In the genomic region with DNA sequence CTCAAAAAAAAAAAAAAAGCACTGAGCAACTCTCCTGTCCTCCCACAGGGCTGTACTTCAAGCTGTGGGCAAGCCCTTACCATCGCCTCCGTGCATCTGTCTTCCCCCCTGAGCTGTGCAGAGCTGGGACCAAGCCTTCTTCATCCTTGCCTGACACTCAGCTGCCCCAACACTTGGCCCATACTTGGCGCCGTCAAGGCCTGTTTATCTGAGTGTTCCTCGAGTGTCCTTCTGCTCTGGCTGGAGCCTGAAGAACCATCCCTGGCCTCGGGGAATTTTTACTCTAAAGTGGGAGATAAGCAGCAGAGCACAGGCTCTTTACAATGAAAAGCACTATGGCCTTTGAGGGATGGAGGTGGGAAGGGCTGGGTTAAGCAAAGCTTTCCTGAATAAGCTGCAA, we compare ENCODE assay signal across 14 cellular contexts. TPM values are rescaled to one million over a fixed set of nuclear protein-coding genes. Genes with fewer than 3 reads are reported as not detected.
DNase-seq lines count a peak whose midpoint lies in the region; ATAC-seq and TF ChIP-seq lines count a peak whose summit lies in the region.
"Had no signal": no experiment of that assay in that cellular context is flagged by ENCODE, and none has a peak within 500 bp of the region (broad histone marks: within the 10 kb centered on the region; RNA-seq: fewer than 3 reads in every experiment).

No MANE protein-coding gene starts in this region.

- intact Hi-C loops in activated CD8-positive, alpha-beta T cell treated with anti-CD3 and anti-CD28 coated beads for 36 hours (cut with micrococcal nuclease), result no loop called here

- TF ChIP-seq POLR2A in upper lobe of left lung (IDR thresholded peaks at IDR 0.05), result no peak

- H3K36me3 Mint-ChIP-seq in activated naive CD4-positive, alpha-beta T cell treated with anti-CD3 and anti-CD28 coated beads, Interleukin-2, amount 50 U/mL, for 24 hours, result peaks cover 8% of the 10 kb centered on the region
- peaks cover 8% of the 10 kb centered on the region for H3K36me3 Mint-ChIP-seq in activated CD8-positive, alpha-beta T cell treated with anti-CD3 and anti-CD28 coated beads for 36 hours (ENCODE audit: low read depth)

- peaks cover 0 to 13% (median 9%) of the 10 kb centered on the region in 4 donors for H3K36me3 ChIP-seq in upper lobe of left lung
- H3K36me3 ChIP-seq: uterus had no signal

- CTCF ChIA-PET in activated CD8-positive, alpha-beta T cell treated with anti-CD3 and anti-CD28 coated beads for 36 hours (lab: Charles Lee), result no interaction called here
- CTCF ChIA-PET in RWPE1 (lab: Yijun Ruan, JAX), result interaction anchor here (0.6 kb wide), 1 partner anchor 1282 kb away, joined by 3 read pairs; no protein-coding TSS in a partner anchor

- H3K4me3 ChIP-seq in upper lobe of left lung, result no peak overlapping the region
- H3K4me3 ChIP-seq: uterus had no signal

- DNase-seq in activated naive CD4-positive, alpha-beta T cell treated with anti-CD3 and anti-CD28 coated beads, Interleukin-2, amount 50 U/mL, for 16 hours, result no peak
- no peak for DNase-seq in activated CD8-positive, alpha-beta T cell treated with anti-CD3 and anti-CD28 coated beads for 36 hours
- DNase-seq in mesenteric fat pad (ENCODE audit: low spot score) (peak; percentile 51), upper lobe of left lung (peak in 1 of 2 donors; percentile 78), NCI-H1694 treated with DMSO at 0.1 percent for 48 hours (lab: John Stamatoyannopoulos, UW) (no peak), cerebellar cortex (ENCODE audit: low spot score) (no peak), RWPE1 (ENCODE audit: low spot score) (no peak)
- DNase-seq: aorta; midbrain; NCI-H1417 treated with DMSO at 0.1 percent for 48 hours; NCI-H526 treated with DMSO at 0.1 percent for 48 hours; stimulated activated CD8-positive, alpha-beta memory T cell treated with anti-CD3 and anti-CD28 coated beads, Interleukin-4, amount 100 ng/mL, for 48 hours; uterus had no signal

- ATAC-seq in activated CD8-positive, alpha-beta T cell treated with anti-CD3 and anti-CD28 coated beads for 36 hours, result no peak
- ATAC-seq in upper lobe of left lung (ENCODE audit: low FRiP score in 2 of 2), result peak in 1 of 2 donors; percentile 47

- TF ChIP-seq EP300 in upper lobe of left lung (IDR thresholded peaks at IDR 0.05), result no peak

- peak overlapping the region; percentile 95 for H3K4me3 Mint-ChIP-seq in activated naive CD4-positive, alpha-beta T cell treated with anti-CD3 and anti-CD28 coated beads, Interleukin-2, amount 50 U/mL, for 24 hours
- peak overlapping the region; percentile 99 for H3K4me3 Mint-ChIP-seq in activated CD8-positive, alpha-beta T cell treated with anti-CD3 and anti-CD28 coated beads for 36 hours

- TF ChIP-seq CTCF in activated CD8-positive, alpha-beta T cell treated with anti-CD3 and anti-CD28 coated beads for 36 hours (IDR thresholded peaks at IDR 0.05), result no peak
- TF ChIP-seq CTCF in upper lobe of left lung (IDR thresholded peaks at IDR 0.05) (no peak), RWPE1 (conservative IDR thresholded peaks at IDR 0.05; ENCODE audit: low read depth) (no peak)

- peak overlapping the region; percentile 76 for H3K27ac Mint-ChIP-seq in activated naive CD4-positive, alpha-beta T cell treated with anti-CD3 and anti-CD28 coated beads, Interleukin-2, amount 50 U/mL, for 24 hours
- no peak overlapping the region for H3K27ac Mint-ChIP-seq in activated CD8-positive, alpha-beta T cell treated with anti-CD3 and anti-CD28 coated beads for 36 hours

- POLR2A ChIA-PET in activated CD8-positive, alpha-beta T cell treated with anti-CD3 and anti-CD28 coated beads for 36 hours (lab: Charles Lee), result interaction anchor here (0.7 to 3.2 kb wide), 8 partner anchors 9 to 70 kb away, joined by 3 to 25 read pairs (median 4); a partner anchor contains a TSS
- POLR2A ChIA-PET in RWPE1 (lab: Yijun Ruan, JAX; ENCODE audit: low non-redundant PET), result no interaction called here

- no peaks in the 10 kb centered on the region for H3K27me3 ChIP-seq in upper lobe of left lung
- H3K27me3 ChIP-seq: uterus had no signal

- H3K4me1 ChIP-seq in upper lobe of left lung, result peaks cover 26 to 48% (median 37%) of the 10 kb centered on the region in 4 donors

- H3K27ac ChIP-seq in upper lobe of left lung (peak overlapping the region in 3 of 4 donors; percentile 13 to 98 (median 19)), RWPE1 (no peak overlapping the region; the same call in 1 of the 2 replicates)

- H3K9me3 ChIP-seq in upper lobe of left lung, result no peaks in the 10 kb centered on the region
- H3K9me3 ChIP-seq: uterus had no signal

- H3K27me3 Mint-ChIP-seq in activated naive CD4-positive, alpha-beta T cell treated with anti-CD3 and anti-CD28 coated beads, Interleukin-2, amount 50 U/mL, for 24 hours, result no peaks in the 10 kb centered on the region
- no peaks in the 10 kb centered on the region for H3K27me3 Mint-ChIP-seq in activated CD8-positive, alpha-beta T cell treated with anti-CD3 and anti-CD28 coated beads for 36 hours

- no peaks in the 10 kb centered on the region for H3K9me3 Mint-ChIP-seq in activated naive CD4-positive, alpha-beta T cell treated with anti-CD3 and anti-CD28 coated beads, Interleukin-2, amount 50 U/mL, for 24 hours
- H3K9me3 Mint-ChIP-seq in activated CD8-positive, alpha-beta T cell treated with anti-CD3 and anti-CD28 coated beads for 36 hours, result no peaks in the 10 kb centered on the region

- WGBS in upper lobe of left lung, 2 donors, result 59 to 61% methylated on average over 6 of the region's 6 CpGs

- peaks cover 57% of the 10 kb centered on the region for H3K4me1 Mint-ChIP-seq in activated naive CD4-positive, alpha-beta T cell treated with anti-CD3 and anti-CD28 coated beads, Interleukin-2, amount 50 U/mL, for 24 hours
- H3K4me1 Mint-ChIP-seq in activated CD8-positive, alpha-beta T cell treated with anti-CD3 and anti-CD28 coated beads for 36 hours (ENCODE audit: low read depth), result peaks cover 42% of the 10 kb centered on the region

RNA-seq across cellular contexts. Expression of a gene that starts 1.6 kb away (rescaled TPM):
- total RNA-seq in activated CD8-positive, alpha-beta T cell treated with anti-CD3 and anti-CD28 coated beads for 36 hours, result 1 to 10 TPM; 4.6 to 4.9 TPM
- total RNA-seq in mesenteric fat pad, result 12.5 TPM
- 10 to 100 TPM in 4 of 6 donors, 1 to 10 TPM in 2; 9.3 to 14.8 (median 11.6) TPM for total RNA-seq in upper lobe of left lung

RNA-seq across cellular contexts. Expression of a gene that starts 12.3 kb away (rescaled TPM):
- total RNA-seq in activated CD8-positive, alpha-beta T cell treated with anti-CD3 and anti-CD28 coated beads for 36 hours, result 10 to 100 TPM; 46.0 to 47.3 TPM
- total RNA-seq in mesenteric fat pad (22.2 TPM), upper lobe of left lung (10 to 100 TPM; 10.9 to 20.7 (median 17.8) TPM)

RNA-seq across cellular contexts. Expression of a gene that starts 12.6 kb away (rescaled TPM):
- total RNA-seq in activated CD8-positive, alpha-beta T cell treated with anti-CD3 and anti-CD28 coated beads for 36 hours, result 100 to 1,000 TPM; 127 to 128 TPM
- 121 TPM for total RNA-seq in mesenteric fat pad
- 100 to 1,000 TPM in 5 of 6 donors, 10 to 100 TPM in 1; 76.0 to 131 (median 113) TPM for total RNA-seq in upper lobe of left lung

RNA-seq across cellular contexts. Expression of a gene that starts 22.6 kb away (rescaled TPM):
- 10 to 100 TPM; 17.2 to 18.8 TPM for total RNA-seq in activated CD8-positive, alpha-beta T cell treated with anti-CD3 and anti-CD28 coated beads for 36 hours
- total RNA-seq in mesenteric fat pad (10.8 TPM), upper lobe of left lung (10 to 100 TPM in 5 of 6 donors, 1 to 10 TPM in 1; 6.3 to 21.4 (median 14.1) TPM)
